In the genomic region with DNA sequence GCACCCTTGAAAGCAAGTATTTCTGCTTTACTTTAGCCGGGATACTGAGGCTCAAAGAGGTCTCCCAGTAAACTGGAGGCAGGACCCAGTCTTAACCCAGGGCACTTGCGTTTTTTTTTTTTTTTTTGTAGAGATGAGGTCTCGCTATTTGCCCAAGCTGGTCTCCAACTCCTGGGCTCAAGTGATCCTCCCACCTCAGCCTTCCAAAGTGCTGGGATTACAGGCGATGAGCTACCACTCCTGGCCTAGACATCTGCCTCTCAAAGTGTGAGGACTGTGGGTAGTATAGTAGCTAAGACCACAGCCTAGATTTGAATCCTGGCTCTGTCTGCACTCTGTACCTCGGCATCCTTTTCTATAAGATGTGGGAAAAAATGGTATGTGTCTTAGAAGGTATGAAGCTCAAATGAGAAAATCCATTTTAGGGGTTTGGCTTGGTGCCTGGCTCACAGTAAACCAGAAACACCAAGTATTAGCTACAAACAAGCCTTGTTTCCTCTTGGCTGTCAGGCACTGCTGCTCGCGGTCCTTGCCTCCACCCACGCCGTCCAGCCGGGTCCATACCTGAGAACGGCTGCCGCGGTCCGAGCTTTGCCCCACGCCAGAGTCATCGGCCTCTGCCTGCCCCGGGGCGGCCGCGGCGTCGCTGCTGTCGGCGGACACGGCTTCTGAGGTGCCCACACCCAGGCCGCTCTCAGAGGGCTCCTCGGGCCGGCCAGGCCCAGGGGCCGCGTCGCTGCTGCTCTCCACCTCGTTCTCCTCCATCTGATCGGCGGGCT, we compare ENCODE assay signal across 8 cellular contexts. TPM values are rescaled to one million over a fixed set of nuclear protein-coding genes. Genes with fewer than 3 reads are reported as not detected.
A peak's percentile ranks its signal among the peaks of the same experiment; 100 is the strongest.
DNase-seq lines count a peak whose midpoint lies in the region; ATAC-seq, FAIRE-seq and TF ChIP-seq lines count a peak whose summit lies in the region.

No MANE protein-coding gene starts in this region.

- peaks cover 22% of the 10 kb centered on the region for H3K4me1 Mint-ChIP-seq in activated CD4-positive, alpha-beta memory T cell treated with anti-CD3 and anti-CD28 coated beads for 36 hours (ENCODE audit: low read depth)

- H3K27ac Mint-ChIP-seq in activated CD4-positive, alpha-beta memory T cell treated with anti-CD3 and anti-CD28 coated beads for 36 hours: peak overlapping the region; percentile 99

- peaks cover 15% of the 10 kb centered on the region for H3K36me3 Mint-ChIP-seq in activated CD4-positive, alpha-beta memory T cell treated with anti-CD3 and anti-CD28 coated beads for 36 hours

- intact Hi-C loops in activated CD4-positive, alpha-beta memory T cell treated with anti-CD3 and anti-CD28 coated beads for 36 hours (cut with micrococcal nuclease): loop anchor here (1.0 to 5.0 kb wide), 4 partner anchors 41 to 159 kb away; a partner anchor contains a TSS
- intact Hi-C loops in pancreas (cut with DNase I): no loop called here

- no peak for TF ChIP-seq CTCF in pancreas (IDR thresholded peaks at IDR 0.05)

- H3K4me1 ChIP-seq in ES-I3 (ENCODE audit: insufficient read depth, low read length) (0 out of 2 replicates have a peak, but pooled peaks cover 10% of the 10 kb centered on the region), pancreas (peaks cover 0 to 20% (median 8%) of the 10 kb centered on the region in 3 donors)

- CTCF ChIA-PET in activated CD4-positive, alpha-beta memory T cell treated with anti-CD3 and anti-CD28 coated beads for 36 hours (lab: Charles Lee): interaction anchor here (0.6 to 11.8 kb wide), 32 partner anchors 9 to 608 kb away, joined by 3 to 98 read pairs (median 6); a partner anchor contains a TSS

- peak overlapping the region; percentile 99 to 100 (median 99) for H3K27ac ChIP-seq in pancreas

- DNase-seq in activated CD4-positive, alpha-beta memory T cell treated with anti-CD3 and anti-CD28 coated beads for 36 hours: peak; percentile 51
- DNase-seq in germinal center (ENCODE audit: low spot score) (peak; percentile 38), pancreas (peak in 1 of 6 donors; percentile 89), DMS114 treated with DMSO at 0.1 percent for 48 hours (lab: John Stamatoyannopoulos, UW; ENCODE audit: unreplicated experiment) (no peak)

- WGBS in pancreas, 2 donors: 4 to 7% methylated on average over 34 of the region's 34 CpGs

- peak overlapping the region; percentile 71 to 80 (median 77) for H3K4me3 ChIP-seq in pancreas

- H3K36me3 ChIP-seq in ES-I3 (ENCODE audit: insufficient read depth, low read length): peaks cover 10% of the 10 kb centered on the region
- peaks cover 0 to 21% (median 0%) of the 10 kb centered on the region in 3 donors for H3K36me3 ChIP-seq in pancreas

- H3K9me3 ChIP-seq in ES-I3 (ENCODE audit: control insufficient read depth, insufficient read depth, low read length) (no peaks in the 10 kb centered on the region), pancreas (no peaks in the 10 kb centered on the region)

- H3K9ac ChIP-seq in ES-I3 (ENCODE audit: low read depth, low read length): peak overlapping the region; percentile 99; the same call in 1 of the 2 replicates

- H3K27me3 ChIP-seq in pancreas: no peaks in the 10 kb centered on the region

- POLR2A ChIA-PET in activated CD4-positive, alpha-beta memory T cell treated with anti-CD3 and anti-CD28 coated beads for 36 hours (lab: Charles Lee): interaction anchor here (0.7 to 3.6 kb wide), 9 partner anchors 9 to 171 kb away, joined by 3 to 28 read pairs (median 4); a partner anchor contains a TSS

- ATAC-seq in HG02642 (IDR thresholded peaks at IDR 0.05; ENCODE audit: poor library complexity, unreplicated experiment) (peak; percentile 5), pancreas (peak; percentile 2 to 9 (median 4)), HG03095 (IDR thresholded peaks at IDR 0.05; ENCODE audit: unreplicated experiment) (no peak), GM18520 (IDR thresholded peaks at IDR 0.05; ENCODE audit: unreplicated experiment) (no peak)

- no peaks in the 10 kb centered on the region for H3K9me3 Mint-ChIP-seq in activated CD4-positive, alpha-beta memory T cell treated with anti-CD3 and anti-CD28 coated beads for 36 hours

- peak overlapping the region; percentile 85 for H3K4me3 Mint-ChIP-seq in activated CD4-positive, alpha-beta memory T cell treated with anti-CD3 and anti-CD28 coated beads for 36 hours

- no peak for FAIRE-seq in pancreas (lab: Jason Lieb, UNC)

- peaks cover 3% of the 10 kb centered on the region for H3K27me3 Mint-ChIP-seq in activated CD4-positive, alpha-beta memory T cell treated with anti-CD3 and anti-CD28 coated beads for 36 hours

RNA-seq across cellular contexts. Expression of a gene that starts 1.2 kb away (rescaled TPM):
- 10 to 100 TPM; 24.1 to 26.0 TPM for total RNA-seq in activated CD4-positive, alpha-beta memory T cell treated with anti-CD3 and anti-CD28 coated beads for 36 hours
- total RNA-seq in pancreas: 10 to 100 TPM in 2 of 6 donors, 1 to 10 TPM in 4; 7.4 to 11.0 (median 7.5) TPM
- polyA plus RNA-seq in pancreas: 10 to 100 TPM; 24.4 to 27.4 TPM

RNA-seq across cellular contexts. Expression of a gene that starts 36.4 kb away (rescaled TPM):
- total RNA-seq in activated CD4-positive, alpha-beta memory T cell treated with anti-CD3 and anti-CD28 coated beads for 36 hours: 10 to 100 TPM; 29.9 to 33.0 TPM
- total RNA-seq in pancreas: 10 to 100 TPM; 13.3 to 19.2 (median 17.7) TPM
- polyA plus RNA-seq in pancreas: 10 to 100 TPM; 22.9 to 34.9 TPM

RNA-seq across cellular contexts. Expression of a gene that starts 37.9 kb away (rescaled TPM):
- total RNA-seq in activated CD4-positive, alpha-beta memory T cell treated with anti-CD3 and anti-CD28 coated beads for 36 hours: under 1 TPM; 0.10 to 0.12 TPM
- total RNA-seq in pancreas: 1 to 10 TPM in 1 of 6 donors, under 1 TPM in 4, not detected in 1; 0.19 to 1.3 (median 0.29) TPM
- polyA plus RNA-seq in pancreas: under 1 TPM; 0.19 to 0.21 TPM

RNA-seq across cellular contexts. Expression of a gene that starts 58.2 kb away (rescaled TPM):
- total RNA-seq in activated CD4-positive, alpha-beta memory T cell treated with anti-CD3 and anti-CD28 coated beads for 36 hours: under 1 TPM in 1 of 2 experiments, not detected in 1; 0.97 TPM
- total RNA-seq in pancreas: 1 to 10 TPM in 4 of 6 donors, under 1 TPM in 2; 0.35 to 2.2 (median 1.3) TPM
- polyA plus RNA-seq in pancreas: 10 to 100 TPM; 12.9 to 21.5 TPM

RNA-seq across cellular contexts. Expression of a gene that starts 58.9 kb away (rescaled TPM):
- total RNA-seq in activated CD4-positive, alpha-beta memory T cell treated with anti-CD3 and anti-CD28 coated beads for 36 hours: 1 to 10 TPM; 9.4 to 9.5 TPM
- total RNA-seq in pancreas: 100 to 1,000 TPM in 2 of 6 donors, 10 to 100 TPM in 4; 70.4 to 158 (median 95.1) TPM
- polyA plus RNA-seq in pancreas: 10 to 100 TPM; 35.5 to 56.8 TPM

Comparison
In these comparisons a context has a peak if more than half of its experiments do, and no peak if none do; other contexts are left out.
1. ATAC-seq: peak in HG02642 (single experiment) and pancreas (4 of 4); none in HG03095 (single experiment) and GM18520 (single experiment).